Comparison of ENCODE assay signal across 16 cellular contexts in genomic region chr2:212979799-212980198, GRCh38.
A peak's percentile ranks its signal among the peaks of the same experiment; 100 is the strongest.
DNase-seq lines count a peak whose midpoint lies in the region; ATAC-seq and TF ChIP-seq lines count a peak whose summit lies in the region.
"Had no signal": no experiment of that assay in that cellular context is flagged by ENCODE, and none has a peak within 500 bp of the region (broad histone marks: within the 10 kb centered on the region; RNA-seq: fewer than 3 reads in every experiment).

No MANE protein-coding gene starts in this region.

- H3K27ac Mint-ChIP-seq in activated CD8-positive, alpha-beta T cell treated with anti-CD3 and anti-CD28 coated beads for 36 hours: peak overlapping the region; percentile 55
- H3K27ac Mint-ChIP-seq: activated naive CD8-positive, alpha-beta T cell; stimulated activated naive CD8-positive, alpha-beta T cell treated with anti-CD3 and anti-CD28 coated beads, Interleukin-15, Interleukin-2, amounts not matched to agents 100 ng/mL and 50 ng/mL, for 24 hours had no signal

- ATAC-seq in activated CD8-positive, alpha-beta T cell treated with anti-CD3 and anti-CD28 coated beads for 36 hours: no peak
- ATAC-seq in GM19452 (IDR thresholded peaks at IDR 0.05; ENCODE audit: unreplicated experiment): no peak
- ATAC-seq: Right ventricle myocardium inferior had no signal

- no peaks in the 10 kb centered on the region for H3K79me2 ChIP-seq in parathyroid adenoma

- H3K4me3 Mint-ChIP-seq in activated CD8-positive, alpha-beta T cell treated with anti-CD3 and anti-CD28 coated beads for 36 hours: no peak overlapping the region
- H3K4me3 Mint-ChIP-seq: activated naive CD8-positive, alpha-beta T cell; stimulated activated naive CD8-positive, alpha-beta T cell treated with anti-CD3 and anti-CD28 coated beads, Interleukin-15, Interleukin-2, amounts not matched to agents 100 ng/mL and 50 ng/mL, for 24 hours had no signal

- intact Hi-C loops in activated CD8-positive, alpha-beta T cell treated with anti-CD3 and anti-CD28 coated beads for 36 hours (cut with micrococcal nuclease): no loop called here
- intact Hi-C loops in A673 (cut with micrococcal nuclease; ENCODE audit: unreplicated experiment): no loop called here

- no peaks in the 10 kb centered on the region for H3K36me3 ChIP-seq in parathyroid adenoma (ENCODE audit: control insufficient read depth, insufficient read depth, low read length)
- no peaks in the 10 kb centered on the region for H3K36me3 ChIP-seq in A673 (ENCODE audit: insufficient read depth, low read length, poor library complexity, severe bottlenecking)

- no TSS peak for BruUV-seq in A673 (replicated peaks; lab: Mats Ljungman, UMichigan)

- DNase-seq in NCI-H2196 (lab: John Stamatoyannopoulos, UW; ENCODE audit: unreplicated experiment) (peak; percentile 18), NCI-H2196 treated with DMSO at 0.1 percent for 48 hours (lab: John Stamatoyannopoulos, UW; ENCODE audit: unreplicated experiment) (no peak), LoVo (ENCODE audit: low spot score) (peak; percentile 5), RKO (ENCODE audit: low spot score) (no peak), A673 (ENCODE audit: low spot score) (no peak)
- no peak for DNase-seq in activated CD8-positive, alpha-beta T cell treated with anti-CD3 and anti-CD28 coated beads for 36 hours
- DNase-seq: ACHN; activated CD8-positive, alpha-beta memory T cell treated with anti-CD3 and anti-CD28 coated beads, Interleukin-2, amount 50 U/mL, for 4 hours; NCI-H1930; nucleus accumbens; small intestine had no signal

- peaks cover 1% of the 10 kb centered on the region for H3K36me3 Mint-ChIP-seq in activated CD8-positive, alpha-beta T cell treated with anti-CD3 and anti-CD28 coated beads for 36 hours (ENCODE audit: low read depth)
- H3K36me3 Mint-ChIP-seq: activated naive CD8-positive, alpha-beta T cell had no signal

- H3K4me3 ChIP-seq in parathyroid adenoma (ENCODE audit: low read depth, low read length) (peak overlapping the region; percentile 36), A673 (ENCODE audit: low read depth, low read length, poor library complexity, severe bottlenecking) (no peak overlapping the region)

- H3K27me3 ChIP-seq in parathyroid adenoma (ENCODE audit: control insufficient read depth, insufficient read depth, low read length) (no peaks in the 10 kb centered on the region), A673 (replicated peaks; ENCODE audit: insufficient read depth, low read depth, low read length, poor library complexity) (no peaks in the 10 kb centered on the region)

- no peak overlapping the region for H3K9ac ChIP-seq in parathyroid adenoma

- POLR2A ChIA-PET in activated CD8-positive, alpha-beta T cell treated with anti-CD3 and anti-CD28 coated beads for 36 hours (lab: Charles Lee): interaction anchor here (1.0 kb wide), 1 partner anchor 11 kb away, joined by 3 read pairs; no protein-coding TSS in a partner anchor
- POLR2A ChIA-PET in A673 (lab: Charles Lee; ENCODE audit: low non-redundant PET): no interaction called here

- no peaks in the 10 kb centered on the region for H3K9me3 ChIP-seq in parathyroid adenoma (ENCODE audit: control insufficient read depth, low read length)
- H3K9me3 ChIP-seq in A673 (ENCODE audit: low read depth, low read length, poor library complexity, severe bottlenecking): no peaks in the 10 kb centered on the region

- peaks cover 12% of the 10 kb centered on the region for H3K4me1 ChIP-seq in parathyroid adenoma
- peaks cover 18% of the 10 kb centered on the region for H3K4me1 ChIP-seq in A673 (ENCODE audit: insufficient read depth, low read length, poor library complexity, severe bottlenecking)

- peaks cover 17% of the 10 kb centered on the region for H3K4me1 Mint-ChIP-seq in activated CD8-positive, alpha-beta T cell treated with anti-CD3 and anti-CD28 coated beads for 36 hours (ENCODE audit: low read depth)

- H3K27ac ChIP-seq in parathyroid adenoma (peak overlapping the region; percentile 2), A673 (ENCODE audit: low read depth, low read length, poor library complexity, severe bottlenecking) (no peak overlapping the region)

- no peaks in the 10 kb centered on the region for H3K27me3 Mint-ChIP-seq in activated CD8-positive, alpha-beta T cell treated with anti-CD3 and anti-CD28 coated beads for 36 hours
- H3K27me3 Mint-ChIP-seq: activated naive CD8-positive, alpha-beta T cell; stimulated activated naive CD8-positive, alpha-beta T cell treated with anti-CD3 and anti-CD28 coated beads, Interleukin-15, Interleukin-2, amounts not matched to agents 100 ng/mL and 50 ng/mL, for 24 hours had no signal

- CTCF ChIA-PET in activated CD8-positive, alpha-beta T cell treated with anti-CD3 and anti-CD28 coated beads for 36 hours (lab: Charles Lee): interaction anchor here (1.0 to 3.3 kb wide), 2 partner anchors 22 to 170 kb away, joined by 3 to 9 read pairs; no protein-coding TSS in a partner anchor
- CTCF ChIA-PET in A673 (lab: Charles Lee): no interaction called here

- peak overlapping the region; percentile 52 for H3K4me2 ChIP-seq in parathyroid adenoma (ENCODE audit: low read length)

- no peak for TF ChIP-seq CTCF in activated CD8-positive, alpha-beta T cell treated with anti-CD3 and anti-CD28 coated beads for 36 hours (IDR thresholded peaks at IDR 0.05)
- TF ChIP-seq CTCF in parathyroid adenoma (IDR thresholded peaks at IDR 0.05): no peak
- TF ChIP-seq CTCF in A673 (conservative IDR thresholded peaks at IDR 0.05; ENCODE audit: low read depth, low read length): no peak

- H2AFZ ChIP-seq in parathyroid adenoma: no peak overlapping the region

- no peaks in the 10 kb centered on the region for H3K9me3 Mint-ChIP-seq in activated CD8-positive, alpha-beta T cell treated with anti-CD3 and anti-CD28 coated beads for 36 hours

Comparison
In these comparisons a context has a peak if more than half of its experiments do, and no peak if none do; other contexts are left out.
1. DNase-seq: peak in NCI-H2196 (single experiment) and LoVo (single experiment); none in NCI-H2196 treated with DMSO at 0.1 percent for 48 hours (single experiment), activated CD8-positive, alpha-beta T cell treated with anti-CD3 and anti-CD28 coated beads for 36 hours (single experiment), RKO (single experiment) and A673 (single experiment).